16 cellular contexts compared by ENCODE assay signal in the genomic region with DNA sequence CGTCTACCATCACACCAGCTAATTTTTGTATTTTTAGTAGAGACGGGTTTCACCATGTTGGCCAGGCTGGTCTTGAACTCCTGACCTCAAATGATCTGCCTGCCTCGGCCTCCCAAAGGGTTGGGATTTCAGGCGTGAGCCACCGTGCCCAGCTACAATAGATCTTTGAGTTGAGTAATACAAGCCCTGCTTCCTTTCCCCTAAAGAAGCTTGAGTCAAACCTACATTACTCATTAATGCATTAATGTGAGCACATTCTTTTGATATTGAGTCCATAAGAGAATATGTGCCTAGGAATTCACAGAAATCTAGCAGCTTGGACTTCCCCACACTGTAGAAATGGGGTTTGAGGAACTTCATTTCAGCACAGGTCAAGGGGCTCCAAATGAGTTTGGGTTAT. TPM values are rescaled to one million over a fixed set of nuclear protein-coding genes. Genes with fewer than 3 reads are reported as not detected.
DNase-seq lines count a peak whose midpoint lies in the region; ATAC-seq and TF ChIP-seq lines count a peak whose summit lies in the region.
"Had no signal": no experiment of that assay in that cellular context is flagged by ENCODE, and none has a peak within 500 bp of the region (broad histone marks: within the 10 kb centered on the region; RNA-seq: fewer than 3 reads in every experiment).

No MANE protein-coding gene starts in this region.

- no peak overlapping the region for H2AFZ ChIP-seq in ACC112 (ENCODE audit: low read length, unreplicated experiment)

- H3K27me3 ChIP-seq in ACC112 (ENCODE audit: insufficient read depth, low read length) = no peaks in the 10 kb centered on the region
- H3K27me3 ChIP-seq: upper lobe of right lung had no signal

- H3K79me2 ChIP-seq in ACC112 (ENCODE audit: control insufficient read depth, insufficient read depth, low read length, unreplicated experiment) = no peaks in the 10 kb centered on the region

- no peaks in the 10 kb centered on the region for H3K36me3 ChIP-seq in ACC112 (ENCODE audit: insufficient read depth, low read length)
- H3K36me3 ChIP-seq: upper lobe of right lung had no signal

- H3K27ac ChIP-seq in ACC112 (ENCODE audit: low read depth, low read length) = peak overlapping the region; percentile 83
- H3K27ac ChIP-seq: coronary artery, SK-N-MC, upper lobe of right lung had no signal

- in situ Hi-C loops in KBM-7 (cut with MboI; ENCODE audit: low pct_unique_long_range_greater_than_20kb, low sequenced_read_pairs) = no loop called here

- no peak for ATAC-seq in HG03159 (IDR thresholded peaks at IDR 0.05; ENCODE audit: unreplicated experiment)
- ATAC-seq: upper lobe of right lung had no signal

- H3K4me3 ChIP-seq in ACC112 (ENCODE audit: low read depth, low read length) = no peak overlapping the region
- no peak overlapping the region for H3K4me3 ChIP-seq in fibroblast of the aortic adventitia (ENCODE audit: low read depth, low read length)
- H3K4me3 ChIP-seq: coronary artery, SK-N-MC, upper lobe of right lung had no signal

- peaks cover 22% of the 10 kb centered on the region for H3K4me1 ChIP-seq in ACC112 (ENCODE audit: control insufficient read depth, insufficient read depth, low read length, unreplicated experiment)
- H3K4me1 ChIP-seq: upper lobe of right lung had no signal

- DNase-seq in HS-27A (ENCODE audit: low read depth) = peak; percentile 75
- peak; percentile 77 for DNase-seq in amniotic epithelial cell (ENCODE audit: low read depth)
- peak; percentile 57 for DNase-seq in fibroblast of the aortic adventitia (ENCODE audit: low read depth)
- DNase-seq in KBM-7 = no peak
- DNase-seq in germinal center (ENCODE audit: low spot score) = no peak
- DNase-seq in central memory CD4-positive, alpha-beta T cell = no peak
- DNase-seq: activated T-cell treated with anti-CD3 and anti-CD28 coated beads, Interleukin-2, amount 50 U/mL, for 48 hours; NCI-H1694; occipital lobe; small intestine; stimulated activated naive CD4-positive, alpha-beta T cell; upper lobe of right lung had no signal

- TF ChIP-seq CTCF in fibroblast of the aortic adventitia (IDR thresholded peaks at IDR 0.05; ENCODE audit: insufficient read depth, low read length) = no peak

RNA-seq across cellular contexts. Expression of a gene that starts 39.6 kb away (rescaled TPM):
- total RNA-seq in fibroblast of the aortic adventitia (ENCODE audit: low replicate concordance) = 58.0 and 126 TPM in 2 replicates

RNA-seq across cellular contexts. Expression of a gene that starts 39.9 kb away (rescaled TPM):
- total RNA-seq in fibroblast of the aortic adventitia (ENCODE audit: low replicate concordance) = 10.3 and 36.3 TPM in 2 replicates

Comparison
In these comparisons a context has a peak if more than half of its experiments do, and no peak if none do; other contexts are left out.
1. DNase-seq: peak in HS-27A (single experiment), amniotic epithelial cell (single experiment) and fibroblast of the aortic adventitia (single experiment); none in KBM-7 (single experiment), germinal center (single experiment) and central memory CD4-positive, alpha-beta T cell (single experiment).